ENCODE assay signal across 20 cellular contexts in genomic region chr22:48953103-48953720, GRCh38.
A peak's percentile ranks its signal among the peaks of the same experiment; 100 is the strongest.
DNase-seq lines count a peak whose midpoint lies in the region; ATAC-seq and TF ChIP-seq lines count a peak whose summit lies in the region.
"Had no signal": no experiment of that assay in that cellular context is flagged by ENCODE, and none has a peak within 500 bp of the region (broad histone marks: within the 10 kb centered on the region; RNA-seq: fewer than 3 reads in every experiment).

No MANE protein-coding gene starts in this region.

- peaks cover 9% of the 10 kb centered on the region for H3K27me3 Mint-ChIP-seq in chondrocyte (ENCODE audit: low read depth)

- ATAC-seq in Right ventricle myocardium inferior: no peak
- ATAC-seq in right cardiac atrium: no peak
- ATAC-seq in sciatic nerve: no peak
- ATAC-seq: K562 had no signal

- no peak overlapping the region for H3K27ac Mint-ChIP-seq in chondrocyte (ENCODE audit: unreplicated experiment)
- H3K27ac Mint-ChIP-seq: H9, HFFc6 had no signal

- no peaks in the 10 kb centered on the region for H3K4me1 Mint-ChIP-seq in chondrocyte (ENCODE audit: low read depth)

- intact Hi-C loops in Right ventricle myocardium inferior (cut with DNase I) (no loop called here), right cardiac atrium (cut with DNase I) (no loop called here), sciatic nerve (cut with DNase I) (no loop called here)

- CTCF ChIA-PET in RWPE1 (lab: Yijun Ruan, JAX): no interaction called here

- no peaks in the 10 kb centered on the region for H3K4me1 ChIP-seq in right cardiac atrium (ENCODE audit: control insufficient read depth, insufficient read depth, low read length)

- H3K4me3 ChIP-seq in right cardiac atrium (ENCODE audit: low read length): no peak overlapping the region
- H3K4me3 ChIP-seq: K562 had no signal

- TF ChIP-seq CTCF in chondrocyte (IDR thresholded peaks at IDR 0.05): no peak
- no peak for TF ChIP-seq CTCF in RWPE1 (conservative IDR thresholded peaks at IDR 0.05; ENCODE audit: low read depth)

- DNase-seq in Right ventricle myocardium inferior (ENCODE audit: missing footprints) (peak; percentile 40), right cardiac atrium (no peak), chondrocyte (ENCODE audit: low spot score) (peak; percentile 14), mesenteric fat pad (ENCODE audit: low spot score) (peak; percentile 68), sciatic nerve (ENCODE audit: low spot score) (peak; percentile 9), DMS153 treated with DMSO at 0.1 percent for 48 hours (lab: John Stamatoyannopoulos, UW; ENCODE audit: unreplicated experiment) (no peak), RWPE1 (ENCODE audit: low spot score) (no peak)
- DNase-seq in stimulated activated CD4-positive, alpha-beta T cell treated with anti-CD3 and anti-CD28 coated beads, Interleukin-4, amount 100 ng/mL, for 24 hours: no peak
- DNase-seq: 8988T, Calu3, DND-41, HFFc6, Kasumi-1, NCI-H1092 treated with DMSO at 0.1 percent for 48 hours, NCI-H2029 treated with DMSO at 0.1 percent for 48 hours, NCI-H446 treated with DMSO at 0.1 percent for 48 hours, NCI-H526 treated with DMSO at 0.1 percent for 48 hours, SK-N-SH had no signal

- POLR2A ChIA-PET in RWPE1 (lab: Yijun Ruan, JAX; ENCODE audit: low non-redundant PET): no interaction called here

- H3K36me3 Mint-ChIP-seq in chondrocyte (ENCODE audit: low read depth): no peaks in the 10 kb centered on the region

- no peak overlapping the region for H3K4me3 Mint-ChIP-seq in chondrocyte (ENCODE audit: unreplicated experiment)
- H3K4me3 Mint-ChIP-seq: H9, HFFc6 had no signal

- H3K9me3 Mint-ChIP-seq in chondrocyte (ENCODE audit: low read depth): no peaks in the 10 kb centered on the region
- H3K9me3 Mint-ChIP-seq: H9 had no signal

- H3K9me3 ChIP-seq in right cardiac atrium (ENCODE audit: control insufficient read depth, low read length): no peaks in the 10 kb centered on the region
- H3K9me3 ChIP-seq: SK-N-SH had no signal

- WGBS in right cardiac atrium: 87% methylated on average over 11 of the region's 11 CpGs

- no peaks in the 10 kb centered on the region for H3K27me3 ChIP-seq in right cardiac atrium (ENCODE audit: control insufficient read depth, insufficient read depth)

- H3K27ac ChIP-seq in right cardiac atrium (ENCODE audit: low read length) (no peak overlapping the region), RWPE1 (no peak overlapping the region)

Comparison
In these comparisons a context has a peak if more than half of its experiments do, and no peak if none do; other contexts are left out.
1. DNase-seq: peak in Right ventricle myocardium inferior (single experiment), chondrocyte (single experiment), mesenteric fat pad (single experiment) and sciatic nerve (single experiment); none in right cardiac atrium (0 of 3), DMS153 treated with DMSO at 0.1 percent for 48 hours (single experiment), RWPE1 (single experiment) and stimulated activated CD4-positive, alpha-beta T cell treated with anti-CD3 and anti-CD28 coated beads, Interleukin-4, amount 100 ng/mL, for 24 hours (single experiment).